ENCODE assay signal across 20 cellular contexts in the genomic region with DNA sequence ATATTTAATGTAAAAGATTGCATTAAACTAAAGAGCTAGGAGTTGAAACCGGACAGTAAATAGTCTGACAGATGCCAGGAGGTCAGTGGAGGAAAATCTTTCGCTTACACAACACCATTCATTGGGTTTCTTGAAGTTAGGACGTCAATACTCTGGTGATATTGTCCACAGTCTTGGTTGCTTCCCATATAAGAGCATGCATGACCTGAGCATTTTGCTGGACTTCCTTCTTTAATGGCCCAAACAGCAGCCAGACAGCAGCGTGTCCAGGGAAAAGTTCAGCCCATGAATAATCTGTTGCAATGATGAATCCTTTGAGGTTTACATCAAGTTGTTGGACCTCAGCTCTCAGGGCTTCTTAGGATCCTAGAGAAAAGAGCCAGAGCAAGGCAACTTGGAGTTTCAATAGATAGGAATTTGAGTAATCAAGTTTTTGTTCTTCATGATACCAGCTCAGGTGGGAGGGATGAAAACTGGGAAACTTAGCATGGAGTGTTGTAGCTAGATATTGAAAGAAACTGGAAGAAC.
"Had no signal": no experiment of that assay in that cellular context is flagged by ENCODE, and none has a peak within 500 bp of the region (broad histone marks: within the 10 kb centered on the region; RNA-seq: fewer than 3 reads in every experiment).

No MANE protein-coding gene starts in this region.

- H3K4me3 ChIP-seq: heart left ventricle, ovary, spleen, tibial nerve had no signal

- H3K9me3 ChIP-seq: ovary had no signal

- H3K36me3 ChIP-seq: heart left ventricle, ovary, spleen, tibial nerve had no signal

- H3K27me3 ChIP-seq: heart left ventricle, ovary, spleen, tibial nerve had no signal

- H3K4me1 ChIP-seq: heart left ventricle, spleen had no signal

- DNase-seq: activated CD4-positive, alpha-beta T cell treated with anti-CD3 and anti-CD28 coated beads for 48 hours; activated CD8-positive, alpha-beta T cell treated with anti-CD3 and anti-CD28 coated beads for 36 hours; activated gamma-delta T cell treated with Interleukin-2 at 50 U/mL for 16 hours; activated naive CD4-positive, alpha-beta T cell treated with anti-CD3 and anti-CD28 coated beads, Interleukin-2, amount 50 U/mL, for 16 hours; activated T-cell treated with anti-CD3 and anti-CD28 coated beads, Interleukin-2, amount 50 U/mL, for 4 hours; amygdala; central memory CD4-positive, alpha-beta T cell; endodermal cell; foreskin fibroblast; heart left ventricle; midbrain; naive thymus-derived CD4-positive, alpha-beta T cell; ovary; spleen; stimulated activated naive CD4-positive, alpha-beta T cell had no signal

- ATAC-seq: activated CD4-positive, CD25-positive, alpha-beta regulatory T cell treated with anti-CD3 and anti-CD28 coated beads, Interleukin-2, amount 50 U/mL, for 24 hours; activated CD8-positive, alpha-beta T cell treated with anti-CD3 and anti-CD28 coated beads for 36 hours; activated T-cell treated with anti-CD3 and anti-CD28 coated beads, Interleukin-2, amount 50 U/mL, for 4 hours; activated T-helper 17 cell treated with anti-CD3 and anti-CD28 coated beads, Interleukin-2, amount 50 U/mL, for 72 hours; esophagus mucosa; naive thymus-derived CD4-positive, alpha-beta T cell had no signal

- H3K27ac ChIP-seq: heart left ventricle, ovary, spleen, tibial nerve, VCaP had no signal
